In genomic region chr17:40532520-40533253, GRCh38 we compare ENCODE assay signal across 10 cellular contexts. TPM values are rescaled to one million over a fixed set of nuclear protein-coding genes. Genes with fewer than 3 reads are reported as not detected.
DNase-seq lines count a peak whose midpoint lies in the region; ATAC-seq and TF ChIP-seq lines count a peak whose summit lies in the region.
"Had no signal": no experiment of that assay in that cellular context is flagged by ENCODE, and none has a peak within 500 bp of the region (broad histone marks: within the 10 kb centered on the region; RNA-seq: fewer than 3 reads in every experiment).

No MANE protein-coding gene starts in this region.

- peak overlapping the region; percentile 92 for H3K27ac Mint-ChIP-seq in activated CD4-positive, alpha-beta T cell treated with anti-CD3 and anti-CD28 coated beads for 36 hours
- H3K27ac Mint-ChIP-seq in brain = peak overlapping the region in 3 of 5 experiments; percentile 40 to 93 (median 84)

- intact Hi-C loops in activated CD4-positive, alpha-beta T cell treated with anti-CD3 and anti-CD28 coated beads for 36 hours (cut with DNase I, micrococcal nuclease) = loop anchor here (1.0 to 2.0 kb wide), 6 partner anchors 28 to 174 kb away; partner anchors contain the start of gene TOP2A (in 1 of the 2)
- intact Hi-C loops in lower lobe of right lung (cut with DNase I) = no loop called here
- intact Hi-C loops in thyroid gland (cut with DNase I) = loop anchor here (2.0 to 5.0 kb wide), 3 partner anchors 28 to 90 kb away; partner anchors contain the start of gene IGFBP4

- peak overlapping the region; percentile 51 for H3K27ac ChIP-seq in lower lobe of right lung
- peak overlapping the region; percentile 75 to 99 (median 94) for H3K27ac ChIP-seq in thyroid gland

- peaks cover 7% of the 10 kb centered on the region for H3K36me3 Mint-ChIP-seq in activated CD4-positive, alpha-beta T cell treated with anti-CD3 and anti-CD28 coated beads for 36 hours (ENCODE audit: low read depth)
- H3K36me3 Mint-ChIP-seq in brain = no peaks in the 10 kb centered on the region

- peak; percentile 16 for DNase-seq in activated CD4-positive, alpha-beta T cell treated with anti-CD3 and anti-CD28 coated beads for 36 hours
- DNase-seq in activated CD4-positive, alpha-beta T cell treated with anti-CD3 and anti-CD28 coated beads, Interleukin-2, amount 50 U/mL, for 1 hour = no peak
- DNase-seq in lower lobe of right lung (no peak), thyroid gland (peak in 1 of 2 donors; percentile 4), NCI-H187 (lab: John Stamatoyannopoulos, UW) (no peak), A172 (ENCODE audit: low spot score) (no peak)
- no peak for DNase-seq in stimulated activated CD4-positive, alpha-beta T cell treated with anti-CD3 and anti-CD28 coated beads, Interleukin-12 subunit alpha, Interleukin-12 subunit beta, amount 100 ng/mL, for 4 hours

- H3K4me1 Mint-ChIP-seq in activated CD4-positive, alpha-beta T cell treated with anti-CD3 and anti-CD28 coated beads for 36 hours = peaks cover 89% of the 10 kb centered on the region
- peaks cover 44% of the 10 kb centered on the region for H3K4me1 Mint-ChIP-seq in brain

- H3K9me3 ChIP-seq in lower lobe of right lung (no peaks in the 10 kb centered on the region), thyroid gland (no peaks in the 10 kb centered on the region)

- CTCF ChIA-PET in activated CD4-positive, alpha-beta T cell treated with anti-CD3 and anti-CD28 coated beads for 36 hours (lab: Charles Lee) = interaction anchor here (0.6 to 20.3 kb wide), 43 partner anchors 8 to 1894 kb away, joined by 3 to 403 read pairs (median 5); partner anchors contain the start of genes GJD3, KRT27 and TOP2A

- H3K27me3 Mint-ChIP-seq in activated CD4-positive, alpha-beta T cell treated with anti-CD3 and anti-CD28 coated beads for 36 hours = no peaks in the 10 kb centered on the region
- H3K27me3 Mint-ChIP-seq in brain = peaks cover 9% of the 10 kb centered on the region

- 34 to 40% methylated on average over 6 of the region's 6 CpGs for WGBS in thyroid gland, 2 donors

- H3K4me3 ChIP-seq in lower lobe of right lung (no peak overlapping the region), thyroid gland (replicated peaks in 1 of 3) (no peak overlapping the region)

- TF ChIP-seq CTCF in brain (conservative IDR thresholded peaks at IDR 0.05) (no peak), lower lobe of right lung (IDR thresholded peaks at IDR 0.05) (no peak), thyroid gland (IDR thresholded peaks at IDR 0.05) (no peak)

- H3K9me3 Mint-ChIP-seq in activated CD4-positive, alpha-beta T cell treated with anti-CD3 and anti-CD28 coated beads for 36 hours (ENCODE audit: low read depth) = no peaks in the 10 kb centered on the region
- peaks cover 0 to 2% (median 0%) of the 10 kb centered on the region in 5 experiments for H3K9me3 Mint-ChIP-seq in brain

- POLR2A ChIA-PET in activated CD4-positive, alpha-beta T cell treated with anti-CD3 and anti-CD28 coated beads for 36 hours (lab: Charles Lee) = interaction anchor here (0.6 to 5.0 kb wide), 20 partner anchors 10 to 454 kb away, joined by 3 to 42 read pairs (median 4); partner anchors contain the start of genes IGFBP4 and TOP2A

- peaks cover 58% of the 10 kb centered on the region for H3K4me1 ChIP-seq in lower lobe of right lung
- H3K4me1 ChIP-seq in thyroid gland = peaks cover 47 to 75% of the 10 kb centered on the region in 2 donors

- H3K27me3 ChIP-seq in lower lobe of right lung (ENCODE audit: low read depth) (no peaks in the 10 kb centered on the region), thyroid gland (no peaks in the 10 kb centered on the region)

- peak overlapping the region; percentile 60 for H3K4me3 Mint-ChIP-seq in activated CD4-positive, alpha-beta T cell treated with anti-CD3 and anti-CD28 coated beads for 36 hours
- H3K4me3 Mint-ChIP-seq in brain = no peak overlapping the region

- TF ChIP-seq POLR2A in thyroid gland (IDR thresholded peaks at IDR 0.05) = peak in 1 of 2 donors; percentile 13

- ATAC-seq in activated CD4-positive, alpha-beta T cell treated with anti-CD3 and anti-CD28 coated beads for 36 hours = no peak
- ATAC-seq in lower lobe of right lung = no peak

- H3K36me3 ChIP-seq in lower lobe of right lung = no peaks in the 10 kb centered on the region
- no peaks in the 10 kb centered on the region for H3K36me3 ChIP-seq in thyroid gland

RNA-seq across cellular contexts. Expression of gene TNS4, which starts 31.3 kb away (rescaled TPM):
- total RNA-seq in activated CD4-positive, alpha-beta T cell treated with anti-CD3 and anti-CD28 coated beads for 36 hours = 10 to 100 TPM; 10.8 to 12.8 TPM
- not detected for polyA plus RNA-seq in brain (ENCODE audit: insufficient read depth, low read depth, low replicate concordance)
- 0.68 TPM for total RNA-seq in lower lobe of right lung
- total RNA-seq in thyroid gland = 10 to 100 TPM in 2 of 4 donors, 1 to 10 TPM in 2; 5.4 to 24.7 (median 16.2) TPM
- total RNA-seq in A172 (2014; rRNA removed; shearing (Covaris generic)) = 0.02 and 0.14 TPM in 2 replicates
- total RNA-seq: subcutaneous adipose tissue had no signal
- polyA plus RNA-seq: neural cell had no signal

RNA-seq across cellular contexts. Expression of gene CCR7, which starts 32.6 kb away (rescaled TPM):
- total RNA-seq in activated CD4-positive, alpha-beta T cell treated with anti-CD3 and anti-CD28 coated beads for 36 hours = 100 to 1,000 TPM; 325 to 389 TPM
- not detected for polyA plus RNA-seq in brain (ENCODE audit: insufficient read depth, low read depth, low replicate concordance)
- total RNA-seq in lower lobe of right lung (2.2 TPM), thyroid gland (1 to 10 TPM in 1 of 4 donors, under 1 TPM in 2, not detected in 1; 0.27 to 1.6 (median 0.93) TPM)
- total RNA-seq in A172 (2014; rRNA removed; shearing (Covaris generic)) = not detected in 2 replicates
- polyA plus RNA-seq: neural cell had no signal

Comparison
In these comparisons a context has a peak if more than half of its experiments do, and no peak if none do; other contexts are left out.
1. RNA of gene CCR7, which starts 32.6 kb away (total RNA-seq): 325 to 389 TPM in activated CD4-positive, alpha-beta T cell treated with anti-CD3 and anti-CD28 coated beads for 36 hours; 2.2 TPM in lower lobe of right lung (single experiment), 0.27 to 1.6 TPM in thyroid gland and not detected in A172; every median in the first group is over 100 times any median in the second.